Comparison of ENCODE assay signal across 7 cellular contexts in genomic region chr1:161255955-161256520, GRCh38. TPM values are rescaled to one million over a fixed set of nuclear protein-coding genes. Genes with fewer than 3 reads are reported as not detected.
"Had no signal": no experiment of that assay in that cellular context is flagged by ENCODE, and none has a peak within 500 bp of the region (broad histone marks: within the 10 kb centered on the region; RNA-seq: fewer than 3 reads in every experiment).

No MANE protein-coding gene starts in this region.

RNA-seq across cellular contexts. Expression of gene PCP4L1, which starts 2.5 kb away (rescaled TPM):
- total RNA-seq: K562, M059J, RPMI7951, SJCRH30, SK-MEL-5 had no signal
- polyA plus RNA-seq: K562 had no signal

RNA-seq across cellular contexts. Expression of gene NR1I3, which starts 18.0 kb away (rescaled TPM):
- total RNA-seq: K562, M059J, PC-3, Right ventricle myocardium inferior, RPMI7951, SJCRH30, SK-MEL-5 had no signal

RNA-seq across cellular contexts. Expression of gene APOA2, which starts 32.6 kb away (rescaled TPM):
- total RNA-seq: M059J, PC-3, Right ventricle myocardium inferior, RPMI7951, SJCRH30, SK-MEL-5 had no signal

RNA-seq across cellular contexts. Expression of gene FCER1G, which starts 40.9 kb away (rescaled TPM):
- total RNA-seq: M059J, PC-3, RPMI7951 had no signal
